8 cellular contexts compared by ENCODE assay signal in the genomic region with DNA sequence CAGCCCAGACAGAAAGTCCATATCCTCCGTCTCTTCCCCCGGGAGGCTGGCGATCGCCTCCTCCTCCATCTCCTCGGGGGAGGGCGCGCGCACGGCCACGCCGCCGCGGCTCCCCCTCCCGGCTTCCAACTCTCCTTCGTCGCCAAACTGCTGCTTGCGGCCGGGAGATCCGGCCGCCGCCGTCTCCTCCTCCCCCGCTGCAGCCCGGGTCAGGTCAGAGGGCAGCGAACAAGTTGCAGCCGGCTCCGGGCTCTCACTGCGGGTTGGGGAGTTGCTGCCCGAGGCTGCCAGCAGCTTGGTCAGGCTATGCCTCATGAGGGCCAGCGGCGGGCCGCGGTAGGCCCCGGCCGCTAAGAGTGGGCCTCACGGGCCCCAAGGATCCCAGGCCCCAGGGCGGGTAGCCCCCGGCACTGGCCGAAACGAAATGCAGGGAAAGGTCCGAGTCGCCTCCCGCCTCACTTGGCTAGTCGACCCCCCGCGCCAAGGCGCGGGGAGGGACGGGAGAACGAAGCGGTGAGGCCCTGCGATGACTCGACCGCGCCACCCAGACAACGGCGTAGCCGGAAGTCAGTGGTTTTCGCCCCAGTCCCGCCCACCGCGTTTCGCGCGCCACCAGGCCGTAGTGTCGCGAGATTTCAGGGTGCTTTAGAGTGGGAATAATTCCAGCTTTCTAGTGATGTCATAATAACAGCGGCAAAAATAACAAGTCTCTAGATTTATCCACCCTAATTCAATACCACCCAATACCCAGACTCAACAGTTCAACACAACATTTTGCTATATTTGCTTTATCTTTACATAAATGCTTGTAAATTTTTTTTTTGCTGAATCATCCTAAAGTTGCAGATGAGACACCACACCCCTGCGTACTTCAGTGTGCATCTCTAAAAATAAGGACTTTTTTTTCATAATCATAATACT. TPM values are rescaled to one million over a fixed set of nuclear protein-coding genes. Genes with fewer than 3 reads are reported as not detected.
DNase-seq lines count a peak whose midpoint lies in the region; ATAC-seq and TF ChIP-seq lines count a peak whose summit lies in the region.

A gene with protein sequence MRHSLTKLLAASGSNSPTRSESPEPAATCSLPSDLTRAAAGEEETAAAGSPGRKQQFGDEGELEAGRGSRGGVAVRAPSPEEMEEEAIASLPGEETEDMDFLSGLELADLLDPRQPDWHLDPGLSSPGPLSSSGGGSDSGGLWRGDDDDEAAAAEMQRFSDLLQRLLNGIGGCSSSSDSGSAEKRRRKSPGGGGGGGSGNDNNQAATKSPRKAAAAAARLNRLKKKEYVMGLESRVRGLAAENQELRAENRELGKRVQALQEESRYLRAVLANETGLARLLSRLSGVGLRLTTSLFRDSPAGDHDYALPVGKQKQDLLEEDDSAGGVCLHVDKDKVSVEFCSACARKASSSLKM (minus strand): TSS at position 569 of the 921 bp plus-strand sequence. CDS start 254 bp downstream, at position 315.

- H3K4me3 ChIP-seq in KMS-11 (IDR thresholded peaks at IDR 0.05; ENCODE audit: insufficient read depth, low read depth, low read length) (no peak within 1 kb of the TSS), Peyer's patch (peak within 1 kb of the TSS; percentile 69 to 88 (median 81)), muscle layer of duodenum (ENCODE audit: low read depth in 1 of 2, low read length in 2 of 2) (peak within 1 kb of the TSS; percentile 91 to 96)

- peaks cover 25% of the 10 kb centered on the region for H4K20me1 ChIP-seq in KMS-11 (ENCODE audit: insufficient read depth)

- H3K4me2 ChIP-seq in KMS-11, result peak within 1 kb of the TSS; percentile 97

- H2AFZ ChIP-seq in KMS-11 (ENCODE audit: low read depth), result peak within 1 kb of the TSS; percentile 82

- DNase-seq in DMS53 treated with DMSO at 0.1 percent for 48 hours (lab: John Stamatoyannopoulos, UW; ENCODE audit: unreplicated experiment) (peak; percentile 98), Peyer's patch (peak; percentile 93 to 98 (median 96))
- DNase-seq in activated T-cell treated with anti-CD3 and anti-CD28 coated beads, Interleukin-2, amount 50 U/mL, for 48 hours, result peak; percentile 98 to 99
- peak; percentile 88 to 90 for DNase-seq in stimulated activated CD8-positive, alpha-beta memory T cell treated with anti-CD3 and anti-CD28 coated beads, Interleukin-7, amount 100 ng/mL, for 4 hours (ENCODE audit: low read depth in 2 of 2)

- peak; percentile 96 to 97 for TF ChIP-seq POLR2A in Peyer's patch (IDR thresholded peaks at IDR 0.05)

- H3K27me3 ChIP-seq in KMS-11 (ENCODE audit: insufficient read depth, low read depth) (no peaks in the 10 kb centered on the region), Peyer's patch (no peaks in the 10 kb centered on the region), muscle layer of duodenum (ENCODE audit: low read depth, low read length) (no peaks in the 10 kb centered on the region)

- H3K4me1 ChIP-seq in KMS-11 (ENCODE audit: low read depth, poor library complexity, severe bottlenecking) (peaks cover 31% of the 10 kb centered on the region), Peyer's patch (peaks cover 0 to 36% (median 6%) of the 10 kb centered on the region in 4 donors), muscle layer of duodenum (ENCODE audit: control insufficient read depth in 1 of 2, insufficient read depth in 2 of 2, low read length in 2 of 2) (peaks cover 0 to 29% of the 10 kb centered on the region in 2 donors)

- H3K27ac ChIP-seq in KMS-11 (peak within 1 kb of the TSS; percentile 98), Peyer's patch (peak within 1 kb of the TSS; percentile 95 to 98 (median 98)), muscle layer of duodenum (ENCODE audit: low read length) (peak within 1 kb of the TSS; percentile 93)

- TF ChIP-seq CTCF in KMS-11 (conservative IDR thresholded peaks at IDR 0.05; ENCODE audit: low read depth, low read length), result no peak; the same call in none of the 2 replicates
- no peak for TF ChIP-seq CTCF in Peyer's patch (IDR thresholded peaks at IDR 0.05)

- H3K9me3 ChIP-seq in Peyer's patch (no peaks in the 10 kb centered on the region), muscle layer of duodenum (ENCODE audit: control insufficient read depth in 1 of 2, low read length in 2 of 2) (no peaks in the 10 kb centered on the region)

- ATAC-seq in GM21737 (IDR thresholded peaks at IDR 0.05; ENCODE audit: unreplicated experiment) (peak; percentile 91), esophagus mucosa (peak; percentile 98)

- peaks cover 50% of the 10 kb centered on the region for H3K79me2 ChIP-seq in KMS-11 (ENCODE audit: insufficient read depth, low read depth)

- peaks cover 6% of the 10 kb centered on the region; the same call in 1 of the 2 replicates for H3K36me3 ChIP-seq in KMS-11 (ENCODE audit: insufficient read depth)
- peaks cover 0 to 3% (median 0%) of the 10 kb centered on the region in 3 donors for H3K36me3 ChIP-seq in Peyer's patch
- peaks cover 3 to 10% of the 10 kb centered on the region in 2 donors for H3K36me3 ChIP-seq in muscle layer of duodenum (ENCODE audit: control insufficient read depth in 1 of 2, insufficient read depth in 2 of 2, low read length in 2 of 2)

- H3K9ac ChIP-seq in KMS-11, result peak within 1 kb of the TSS; percentile 99

RNA-seq across cellular contexts. Expression of the gene that starts here (rescaled TPM):
- total RNA-seq in Peyer's patch (100 to 1,000 TPM in 1 of 4 donors, 10 to 100 TPM in 3; 63.2 to 162 (median 90.5) TPM), esophagus mucosa (12.8 TPM)
